Comparison of ENCODE assay signal across 1 cellular context in genomic region chr1:199272107-199272506, GRCh38.
TF ChIP-seq lines count a peak whose summit lies in the region.

No MANE protein-coding gene starts in this region.

TF ChIP-seq in WTC11, 78 proteins besides CTCF, POLR2A, EP300 and RAD21 (continued from another document):
- no peak for TF ChIP-seq AFF4 (CRISPR knock-in tag; IDR thresholded peaks at IDR 0.05; ENCODE audit: borderline replicate concordance)
- TF ChIP-seq E2F4 (CRISPR knock-in tag; IDR thresholded peaks at IDR 0.05; ENCODE audit: borderline replicate concordance, low read depth) = no peak
- no peak for TF ChIP-seq ZNF671 (CRISPR knock-in tag; IDR thresholded peaks at IDR 0.05)
- no peak for TF ChIP-seq GABPB1 (CRISPR knock-in tag; IDR thresholded peaks at IDR 0.05)
- no peak for TF ChIP-seq NR3C1 (CRISPR knock-in tag; conservative IDR thresholded peaks at IDR 0.05; ENCODE audit: low read depth)
- no peak for TF ChIP-seq ZNF219 (CRISPR knock-in tag; IDR thresholded peaks at IDR 0.05; ENCODE audit: borderline replicate concordance)
- TF ChIP-seq NR1H2 (CRISPR knock-in tag; IDR thresholded peaks at IDR 0.05) = no peak
- no peak for TF ChIP-seq E2F1 (CRISPR knock-in tag; IDR thresholded peaks at IDR 0.05)
- no peak for TF ChIP-seq GTF2I (CRISPR knock-in tag; conservative IDR thresholded peaks at IDR 0.05)
